ENCODE assay signal across 14 cellular contexts in genomic region chr18:76212958-76213357, GRCh38.
DNase-seq lines count a peak whose midpoint lies in the region; ATAC-seq and TF ChIP-seq lines count a peak whose summit lies in the region.
"Had no signal": no experiment of that assay in that cellular context is flagged by ENCODE, and none has a peak within 500 bp of the region (broad histone marks: within the 10 kb centered on the region; RNA-seq: fewer than 3 reads in every experiment).

No MANE protein-coding gene starts in this region.

- no peak overlapping the region for H2BK12ac ChIP-seq in H9 (ENCODE audit: insufficient read length, low read depth, low read length)

- H3K27me3 ChIP-seq in H9 (ENCODE audit: insufficient read depth, low read length) (no peaks in the 10 kb centered on the region), tibial nerve (no peaks in the 10 kb centered on the region)
- H3K27me3 ChIP-seq: colonic mucosa, MG63 had no signal

- no peak overlapping the region for H4K91ac ChIP-seq in H9 (ENCODE audit: insufficient read length, low read depth, low read length)

- no peak overlapping the region for H3K4me2 ChIP-seq in H9 (ENCODE audit: insufficient read depth, insufficient read length, low read length)

- H3K23ac ChIP-seq in H9 (ENCODE audit: insufficient read length, low read depth, low read length) = no peak overlapping the region

- TF ChIP-seq POLR2A in tibial nerve (IDR thresholded peaks at IDR 0.05) = no peak

- no peaks in the 10 kb centered on the region for H4K20me1 ChIP-seq in H9 (ENCODE audit: control insufficient read depth, insufficient read depth, insufficient read length)

- no peak overlapping the region for H2BK20ac ChIP-seq in H9 (ENCODE audit: low read depth, low read length, poor library complexity, severe bottlenecking)

- no peak overlapping the region for H2BK120ac ChIP-seq in H9 (ENCODE audit: low read depth, low read length, poor library complexity, severe bottlenecking)

- H3K27ac Mint-ChIP-seq in H9 (no peak overlapping the region; a peak in 1 of 7 replicates), mesothelial cell of epicardium (peak overlapping the region; percentile 18)
- H3K27ac Mint-ChIP-seq: activated T-cell treated with anti-CD3 and anti-CD28 coated beads, Interleukin-2, amount 50 U/mL, for 24 hours had no signal

- no peak overlapping the region for H2AK5ac ChIP-seq in H9 (ENCODE audit: insufficient read length, low read length)

- H2AFZ ChIP-seq in H9 (ENCODE audit: low read length) = no peak overlapping the region

- peak; percentile 22; the same call in 1 of the 3 replicates for TF ChIP-seq CTCF in H9 (conservative IDR thresholded peaks at IDR 0.05)
- no peak for TF ChIP-seq CTCF in mesothelial cell of epicardium (IDR thresholded peaks at IDR 0.05; ENCODE audit: unreplicated experiment)
- TF ChIP-seq CTCF in tibial nerve (IDR thresholded peaks at IDR 0.05) = no peak

- H3K27me3 Mint-ChIP-seq in H9 (ENCODE audit: low read depth) (peaks cover 3% of the 10 kb centered on the region), mesothelial cell of epicardium (ENCODE audit: low read depth) (no peaks in the 10 kb centered on the region)

- no peak overlapping the region for H2BK5ac ChIP-seq in H9 (ENCODE audit: insufficient read length, low read length)

- H3K56ac ChIP-seq in H9 (ENCODE audit: insufficient read length, low read depth, low read length) = no peak overlapping the region

- peaks cover 12 to 22% of the 10 kb centered on the region in 2 experiments for H3K4me1 Mint-ChIP-seq in H9
- H3K4me1 Mint-ChIP-seq in mesothelial cell of epicardium = peaks cover 44% of the 10 kb centered on the region

- ATAC-seq in GM19463 (IDR thresholded peaks at IDR 0.05; ENCODE audit: unreplicated experiment) = no peak

- H3K23me2 ChIP-seq in H9 (ENCODE audit: insufficient read length, low read depth, low read length, poor library complexity, severe bottlenecking) = no peaks in the 10 kb centered on the region

- H4K5ac ChIP-seq in H9 (ENCODE audit: insufficient read length, low read depth, low read length) = no peak overlapping the region

- no CpG with 5 or more reads among the region's 7 CpGs for WGBS in H9 (ENCODE audit: extremely low coverage, insufficient read length, low lambda C conversion rate)
- WGBS in tibial nerve, 2 donors = 64 to 70% methylated on average over 7 of the region's 7 CpGs

- H4K8ac ChIP-seq in H9 (replicated peaks; ENCODE audit: insufficient read length, low read depth, low read length) = no peak overlapping the region

- no peak overlapping the region for H3K4me3 ChIP-seq in tibial nerve
- H3K4me3 ChIP-seq: colonic mucosa, MG63, skin epidermis had no signal

- H3K4ac ChIP-seq in H9 (ENCODE audit: low read depth, low read length) = no peak overlapping the region

- no peak for DNase-seq in H9
- peak; percentile 84 to 98 (median 85) for DNase-seq in NCI-H1417 (lab: John Stamatoyannopoulos, UW)
- DNase-seq in NCI-H69 (lab: John Stamatoyannopoulos, UW) = peak; percentile 100
- DNase-seq in mesothelial cell of epicardium (ENCODE audit: low spot score in 2 of 2, unreplicated experiment in 2 of 2) = no peak
- no peak for DNase-seq in tibial nerve (ENCODE audit: low spot score in 2 of 2)
- no peak for DNase-seq in activated CD8-positive, alpha-beta memory T cell treated with anti-CD3 and anti-CD28 coated beads, Interleukin-2, amount 50 U/mL, for 4 hours
- DNase-seq: activated CD4-positive, CD25-positive, alpha-beta regulatory T cell treated with anti-CD3 and anti-CD28 coated beads, Interleukin-2, amount 50 U/mL, for 72 hours; activated T-cell treated with anti-CD3 and anti-CD28 coated beads, Interleukin-2, amount 50 U/mL, for 24 hours; amniotic stem cell; colonic mucosa; MG63 had no signal

- H3K14ac ChIP-seq in H9 (ENCODE audit: insufficient read depth, low read length) = no peak overlapping the region

- no peak overlapping the region for H3K27ac ChIP-seq in H9 (ENCODE audit: insufficient read length, low read depth, low read length)
- H3K27ac ChIP-seq in tibial nerve = no peak overlapping the region
- H3K27ac ChIP-seq: colonic mucosa, skin epidermis had no signal

- no peak overlapping the region for H3K18ac ChIP-seq in H9 (ENCODE audit: insufficient read length, low read depth, low read length)

- no peaks in the 10 kb centered on the region for H3K9me3 ChIP-seq in H9 (ENCODE audit: control insufficient read depth, low read depth, low read length)
- no peaks in the 10 kb centered on the region for H3K9me3 ChIP-seq in tibial nerve
- H3K9me3 ChIP-seq: colonic mucosa, MG63 had no signal

- no peaks in the 10 kb centered on the region for H3K79me1 ChIP-seq in H9 (ENCODE audit: insufficient read depth, low read depth, low read length, poor library complexity, severe bottlenecking)

- no peaks in the 10 kb centered on the region for H3K79me2 ChIP-seq in H9 (ENCODE audit: insufficient read depth, low read length)

- H3K4me3 Mint-ChIP-seq in H9 (no peak overlapping the region), mesothelial cell of epicardium (no peak overlapping the region)
- H3K4me3 Mint-ChIP-seq: activated T-cell treated with anti-CD3 and anti-CD28 coated beads, Interleukin-2, amount 50 U/mL, for 24 hours; CD8-positive, alpha-beta memory T cell had no signal

- H2BK15ac ChIP-seq in H9 (ENCODE audit: low read depth, low read length) = no peak overlapping the region

- H3K4me1 ChIP-seq in H9 (ENCODE audit: insufficient read depth, low read length) = no peaks in the 10 kb centered on the region
- H3K4me1 ChIP-seq in tibial nerve = no peaks in the 10 kb centered on the region
- H3K4me1 ChIP-seq: colonic mucosa had no signal

- no peak overlapping the region for H3K9ac ChIP-seq in H9 (ENCODE audit: extremely low read depth, insufficient read length, low read length)

- no peak for TF ChIP-seq EP300 in tibial nerve (IDR thresholded peaks at IDR 0.05)

- no peak overlapping the region for H3T11ph ChIP-seq in H9 (ENCODE audit: low read length)

- no peaks in the 10 kb centered on the region for H3K36me3 ChIP-seq in tibial nerve
- H3K36me3 ChIP-seq: colonic mucosa, MG63 had no signal

- H3K36me3 Mint-ChIP-seq in H9 (ENCODE audit: insufficient read depth in 1 of 3, low read depth in 3 of 3) = no peaks in the 10 kb centered on the region
- H3K36me3 Mint-ChIP-seq in mesothelial cell of epicardium = no peaks in the 10 kb centered on the region
- H3K36me3 Mint-ChIP-seq: CD8-positive, alpha-beta memory T cell had no signal

- H3K9me3 Mint-ChIP-seq in H9 (peaks cover 0 to 2% of the 10 kb centered on the region in 2 experiments; a peak in 1 of 5 replicates), mesothelial cell of epicardium (peaks cover 10% of the 10 kb centered on the region)
- H3K9me3 Mint-ChIP-seq: activated T-cell treated with anti-CD3 and anti-CD28 coated beads, Interleukin-2, amount 50 U/mL, for 24 hours had no signal

Comparison
In these comparisons a context has a peak if more than half of its experiments do, and no peak if none do; other contexts are left out.
1. DNase-seq: peak in NCI-H1417 (3 of 3) and NCI-H69 (single experiment); none in H9 (single experiment), mesothelial cell of epicardium (0 of 2), tibial nerve (0 of 2) and activated CD8-positive, alpha-beta memory T cell treated with anti-CD3 and anti-CD28 coated beads, Interleukin-2, amount 50 U/mL, for 4 hours (single experiment).